23 cellular contexts compared by ENCODE assay signal in genomic region chr20:33645072-33645358, GRCh38. TPM values are rescaled to one million over a fixed set of nuclear protein-coding genes. Genes with fewer than 3 reads are reported as not detected.
"Had no signal": no experiment of that assay in that cellular context is flagged by ENCODE, and none has a peak within 500 bp of the region (broad histone marks: within the 10 kb centered on the region; RNA-seq: fewer than 3 reads in every experiment).

No MANE protein-coding gene starts in this region.

- H3K27me3 Mint-ChIP-seq: activated CD4-positive, alpha-beta memory T cell treated with anti-CD3 and anti-CD28 coated beads for 36 hours; stimulated activated naive CD8-positive, alpha-beta T cell treated with anti-CD3 and anti-CD28 coated beads, Interleukin-15, amount 100 ng/mL, for 72 hours; T-helper 17 cell had no signal

- H3K27ac Mint-ChIP-seq: activated CD4-positive, alpha-beta memory T cell treated with anti-CD3 and anti-CD28 coated beads for 36 hours; activated naive CD4-positive, alpha-beta T cell treated with anti-CD3 and anti-CD28 coated beads for 36 hours; mesothelial cell of epicardium; natural killer cell; stimulated activated naive CD8-positive, alpha-beta T cell treated with anti-CD3 and anti-CD28 coated beads, Interleukin-15, amount 100 ng/mL, for 72 hours; T-helper 17 cell had no signal

- ATAC-seq: natural killer cell; right cardiac atrium; stimulated activated naive CD8-positive, alpha-beta T cell treated with anti-CD3 and anti-CD28 coated beads, Interleukin-15, amount 100 ng/mL, for 72 hours; T-helper 17 cell had no signal

- H3K4me3 ChIP-seq: cardiac muscle cell, left ventricle myocardium inferior, ovary, tibial artery had no signal

- H3K9me3 Mint-ChIP-seq: activated CD4-positive, alpha-beta memory T cell treated with anti-CD3 and anti-CD28 coated beads for 36 hours; activated naive CD4-positive, alpha-beta T cell treated with anti-CD3 and anti-CD28 coated beads for 36 hours; mesothelial cell of epicardium; natural killer cell; stimulated activated naive CD8-positive, alpha-beta T cell treated with anti-CD3 and anti-CD28 coated beads, Interleukin-15, amount 100 ng/mL, for 72 hours had no signal

- H3K4me3 Mint-ChIP-seq: activated CD4-positive, alpha-beta memory T cell treated with anti-CD3 and anti-CD28 coated beads for 36 hours; activated naive CD4-positive, alpha-beta T cell treated with anti-CD3 and anti-CD28 coated beads for 36 hours; mesothelial cell of epicardium; natural killer cell; stimulated activated naive CD8-positive, alpha-beta T cell treated with anti-CD3 and anti-CD28 coated beads, Interleukin-15, amount 100 ng/mL, for 72 hours; T-helper 17 cell had no signal

- H3K27me3 ChIP-seq: cardiac muscle cell, ovary, tibial artery had no signal

- H3K27ac ChIP-seq: left ventricle myocardium inferior, ovary, tibial artery had no signal

- DNase-seq: activated CD4-positive, alpha-beta memory T cell treated with anti-CD3 and anti-CD28 coated beads for 36 hours; activated CD4-positive, alpha-beta T cell treated with anti-CD3 and anti-CD28 coated beads for 48 hours; activated CD4-positive, CD25-positive, alpha-beta regulatory T cell; activated naive CD4-positive, alpha-beta T cell treated with anti-CD3 and anti-CD28 coated beads for 36 hours; activated T-cell treated with anti-CD3 and anti-CD28 coated beads, Interleukin-2, amount 50 U/mL, for 48 hours; cortex of kidney; foreskin fibroblast; hippocampal formation; kidney glomerular epithelial cell; left ventricle myocardium inferior; natural killer cell; ovary; right cardiac atrium; stimulated activated CD4-positive, alpha-beta T cell treated with anti-CD3 and anti-CD28 coated beads, Interleukin-12 subunit alpha, Interleukin-12 subunit beta, amount 100 ng/mL, for 4 hours; stimulated activated naive CD8-positive, alpha-beta T cell treated with anti-CD3 and anti-CD28 coated beads, Interleukin-15, amount 100 ng/mL, for 72 hours; T-helper 17 cell; tibial artery had no signal

- H3K9me3 ChIP-seq: left ventricle myocardium inferior, ovary, tibial artery had no signal

- H3K36me3 ChIP-seq: ovary had no signal

RNA-seq across cellular contexts. Expression of gene C20orf144, which starts 17.1 kb away (rescaled TPM):
- total RNA-seq: cerebellum, epithelial cell of proximal tubule, glomerular endothelial cell, left ventricle myocardium inferior, right cardiac atrium, urinary bladder had no signal
